In genomic region chr7:48904975-48905374, GRCh38 we compare ENCODE assay signal across 19 cellular contexts. TPM values are rescaled to one million over a fixed set of nuclear protein-coding genes. Genes with fewer than 3 reads are reported as not detected.
"Had no signal": no experiment of that assay in that cellular context is flagged by ENCODE, and none has a peak within 500 bp of the region (broad histone marks: within the 10 kb centered on the region; RNA-seq: fewer than 3 reads in every experiment).

No MANE protein-coding gene starts in this region.

- H3K9me3 ChIP-seq: lower lobe of right lung, ovary, stomach, testis, upper lobe of right lung had no signal

- H3K4me2 ChIP-seq: neural progenitor cell had no signal

- H3K36me3 Mint-ChIP-seq: activated naive CD8-positive, alpha-beta T cell treated with anti-CD3 and anti-CD28 coated beads, Interleukin-2, amount 10 ng/mL, durations not matched to agents 7 days and 5 days; mesothelial cell of epicardium; neural progenitor cell had no signal

- ATAC-seq: left colon had no signal

- H3K36me3 ChIP-seq: lower lobe of right lung, neural progenitor cell, ovary, stomach, upper lobe of right lung had no signal

- H3K27ac Mint-ChIP-seq: activated naive CD8-positive, alpha-beta T cell treated with anti-CD3 and anti-CD28 coated beads, Interleukin-2, amount 10 ng/mL, durations not matched to agents 7 days and 5 days; activated T-helper 1 cell treated with anti-CD3 and anti-CD28 coated beads, Interleukin-12 subunit alpha, Interleukin-12 subunit beta, Interleukin-2, Interleukin-4 antibody, amounts not matched to agents 30 ng/mL and 10 ng/mL and 1 ng/mL, durations not matched to agents 14 hours and 24 hours and 36 hours; neural progenitor cell had no signal

- H3K27ac ChIP-seq: lower lobe of right lung, neural progenitor cell, ovary, stomach, testis, upper lobe of right lung had no signal

- H3K4me1 ChIP-seq: lower lobe of right lung, neural progenitor cell, stomach, testis, upper lobe of right lung had no signal

- H3K4me3 ChIP-seq: lower lobe of right lung, neural progenitor cell, ovary, stomach, testis, upper lobe of right lung had no signal

- DNase-seq: activated CD4-positive, alpha-beta T cell treated with anti-CD3 and anti-CD28 coated beads, Interleukin-2, amount 50 U/mL, for 1 hour; activated naive CD8-positive, alpha-beta T cell treated with anti-CD3 and anti-CD28 coated beads, Interleukin-2, amount 10 ng/mL, durations not matched to agents 7 days and 5 days; cortex of kidney; effector CD4-positive, alpha-beta T cell; foreskin fibroblast; hypothalamus; left colon; lower lobe of right lung; ovary; stimulated activated CD4-positive, alpha-beta T cell treated with anti-CD3 and anti-CD28 coated beads, Interleukin-1b, Interleukin-23, amount 100 ng/mL, for 48 hours; stomach; testis; upper lobe of right lung had no signal

- H3K9ac ChIP-seq: neural progenitor cell had no signal

- H3K27me3 ChIP-seq: neural progenitor cell, ovary, stomach, testis, upper lobe of right lung had no signal

- H3K27me3 Mint-ChIP-seq: activated naive CD8-positive, alpha-beta T cell treated with anti-CD3 and anti-CD28 coated beads, Interleukin-2, amount 10 ng/mL, durations not matched to agents 7 days and 5 days had no signal

- H3K4me1 Mint-ChIP-seq: activated naive CD8-positive, alpha-beta T cell treated with anti-CD3 and anti-CD28 coated beads, Interleukin-2, amount 10 ng/mL, durations not matched to agents 7 days and 5 days had no signal

- H2AFZ ChIP-seq: neural progenitor cell had no signal

- H3K4me3 Mint-ChIP-seq: activated naive CD8-positive, alpha-beta T cell treated with anti-CD3 and anti-CD28 coated beads, Interleukin-2, amount 10 ng/mL, durations not matched to agents 7 days and 5 days; activated T-helper 1 cell treated with anti-CD3 and anti-CD28 coated beads, Interleukin-12 subunit alpha, Interleukin-12 subunit beta, Interleukin-2, Interleukin-4 antibody, amounts not matched to agents 30 ng/mL and 10 ng/mL and 1 ng/mL, durations not matched to agents 14 hours and 24 hours and 36 hours; mesothelial cell of epicardium; neural progenitor cell had no signal

RNA-seq across cellular contexts. Expression of gene CDC14C, which starts 19.4 kb away (rescaled TPM):
- total RNA-seq: activated CD8-positive, alpha-beta memory T cell treated with anti-CD3 and anti-CD28 coated beads for 36 hours; activated naive CD8-positive, alpha-beta T cell treated with anti-CD3 and anti-CD28 coated beads, Interleukin-2, amount 10 ng/mL, durations not matched to agents 7 days and 5 days; activated T-helper 1 cell treated with anti-CD3 and anti-CD28 coated beads, Interleukin-12 subunit alpha, Interleukin-12 subunit beta, Interleukin-2, Interleukin-4 antibody, amounts not matched to agents 30 ng/mL and 10 ng/mL and 1 ng/mL, durations not matched to agents 14 hours and 24 hours and 36 hours; left colon; lower lobe of right lung; myocyte; ovary; stomach; T-helper 2 cell treated with Interferon-gamma antibody and Interleukin-4, amounts not matched to agents 100 ng/mL and 5 ng/mL, for 36 hours; upper lobe of right lung had no signal
- polyA plus RNA-seq: ovary, stomach had no signal
